Comparison of ENCODE assay signal across 35 cellular contexts in genomic region chr5:87457706-87458105, GRCh38.
"Had no signal": no experiment of that assay in that cellular context is flagged by ENCODE, and none has a peak within 500 bp of the region (broad histone marks: within the 10 kb centered on the region; RNA-seq: fewer than 3 reads in every experiment).

No MANE protein-coding gene starts in this region.

- H3K36me3 ChIP-seq: adrenal gland, brain microvascular endothelial cell, breast epithelium had no signal

- H3K4me1 ChIP-seq: adrenal gland, body of pancreas, breast epithelium had no signal

- FAIRE-seq: astrocyte, TTC549 had no signal

- ATAC-seq: activated CD8-positive, alpha-beta T cell treated with anti-CD3 and anti-CD28 coated beads for 36 hours; activated naive CD4-positive, alpha-beta T cell treated with anti-CD3 and anti-CD28 coated beads, Interleukin-2, amount 50 U/mL, for 72 hours; activated T-cell treated with anti-CD3 and anti-CD28 coated beads, Interleukin-2, amount 50 U/mL, for 4 hours; activated T-cell treated with anti-CD3 and anti-CD28 coated beads, Interleukin-2, amount 50 U/mL, for 72 hours; activated T-helper 17 cell treated with anti-CD3 and anti-CD28 coated beads, Interleukin-2, amount 50 U/mL, for 72 hours; body of pancreas had no signal

- DNase-seq: activated B cell treated with CpG ODN at 0.5 μM for 24 hours; activated CD4-positive, alpha-beta memory T cell treated with anti-CD3 and anti-CD28 coated beads for 36 hours; activated CD4-positive, alpha-beta T cell treated with anti-CD3 and anti-CD28 coated beads for 4 hours; activated CD4-positive, alpha-beta T cell treated with anti-CD3 and anti-CD28 coated beads, Interleukin-2, amount 10 ng/mL, durations not matched to agents 24 days and 14 days; activated CD4-positive, alpha-beta T cell treated with anti-CD3 and anti-CD28 coated beads, Interleukin-2, amount 50 U/mL, for 1 hour; activated CD4-positive, alpha-beta T cell treated with anti-CD3 and anti-CD28 coated beads, Interleukin-2, amount 50 U/mL, for 4 hours; activated CD4-positive, CD25-positive, alpha-beta regulatory T cell treated with anti-CD3 and anti-CD28 coated beads, Interleukin-2, amount 50 U/mL, for 72 hours; activated CD8-positive, alpha-beta memory T cell treated with anti-CD3 and anti-CD28 coated beads, Interleukin-2, amount 50 U/mL, for 4 hours; activated CD8-positive, alpha-beta T cell treated with anti-CD3 and anti-CD28 coated beads for 36 hours; activated effector memory CD4-positive, alpha-beta T cell treated with anti-CD3 and anti-CD28 coated beads, Interleukin-2, amount 50 U/mL, for 16 hours; activated gamma-delta T cell treated with Interleukin-2 at 50 U/mL for 16 hours; activated naive CD4-positive, alpha-beta T cell; activated naive CD4-positive, alpha-beta T cell treated with anti-CD3 and anti-CD28 coated beads for 36 hours; activated naive CD4-positive, alpha-beta T cell treated with anti-CD3 and anti-CD28 coated beads, Interleukin-2, amount 50 U/mL, for 16 hours; activated naive CD8-positive, alpha-beta T cell treated with anti-CD3 and anti-CD28 coated beads for 36 hours; activated T-cell treated with anti-CD3 and anti-CD28 coated beads for 4 hours; activated T-cell treated with anti-CD3 and anti-CD28 coated beads, Interleukin-2, amount 50 U/mL, for 1 hour; activated T-cell treated with anti-CD3 and anti-CD28 coated beads, Interleukin-2, amount 50 U/mL, for 4 hours; activated T-cell treated with anti-CD3 and anti-CD28 coated beads, Interleukin-2, amount 50 U/mL, for 72 hours; adrenal gland; amniotic stem cell; aorta; body of pancreas; brain microvascular endothelial cell; central memory CD4-positive, alpha-beta T cell; cerebellar nuclear complex; T-helper 1 cell; T-helper 2 cell; T-helper 9 cell had no signal

- H3K27me3 ChIP-seq: adrenal gland, body of pancreas, brain microvascular endothelial cell, breast epithelium had no signal

- H3K4me3 ChIP-seq: adrenal gland, body of pancreas, breast epithelium had no signal

- H3K9me3 ChIP-seq: adrenal gland, body of pancreas, breast epithelium had no signal

- H3K27ac ChIP-seq: adrenal gland, body of pancreas, brain microvascular endothelial cell, breast epithelium, VCaP had no signal
